Comparison of ENCODE assay signal across 8 cellular contexts in genomic region chr1:9428601-9429368, GRCh38.
DNase-seq lines count a peak whose midpoint lies in the region; ATAC-seq, FAIRE-seq and TF ChIP-seq lines count a peak whose summit lies in the region.

No MANE protein-coding gene starts in this region.

- TF ChIP-seq CTCF in chondrocyte (IDR thresholded peaks at IDR 0.05) (peak; percentile 65), keratinocyte (optimal IDR thresholded peaks at IDR 0.05 in 1 of 3, IDR thresholded peaks at IDR 0.05 in 1 of 3, conservative IDR thresholded peaks at IDR 0.05 in 1 of 3; ENCODE audit: extremely low read depth in 1 of 3, insufficient read depth in 2 of 3, low read length in 3 of 3) (peak; percentile 10 to 38 (median 23))

- H3K9me3 Mint-ChIP-seq in chondrocyte (ENCODE audit: low read depth): no peaks in the 10 kb centered on the region

- H3K36me3 ChIP-seq in keratinocyte (ENCODE audit: control insufficient read depth in 2 of 2, extremely low read depth in 1 of 2, insufficient read depth in 2 of 2, low read length in 2 of 2): no peaks in the 10 kb centered on the region

- H3K4me3 Mint-ChIP-seq in chondrocyte (ENCODE audit: unreplicated experiment): peak overlapping the region; percentile 91

- H4K20me1 ChIP-seq in keratinocyte (ENCODE audit: control insufficient read depth, extremely low read depth, insufficient read depth, low read length): no peaks in the 10 kb centered on the region

- TF ChIP-seq POLR2A in GM19099 (IDR thresholded peaks at IDR 0.05; ENCODE audit: extremely low read depth, insufficient read length, low read depth): peak; percentile 77

- H3K36me3 Mint-ChIP-seq in chondrocyte (ENCODE audit: low read depth): no peaks in the 10 kb centered on the region

- H3K27ac Mint-ChIP-seq in chondrocyte (ENCODE audit: unreplicated experiment): peak overlapping the region; percentile 98

- no peaks in the 10 kb centered on the region for H3K9me1 ChIP-seq in keratinocyte (ENCODE audit: control insufficient read depth, extremely low read depth, insufficient read depth, low read length)

- peak overlapping the region; percentile 91 for H3K27ac ChIP-seq in keratinocyte (ENCODE audit: control insufficient read depth, insufficient read depth, low read length)

- ATAC-seq in HG03432 (IDR thresholded peaks at IDR 0.05; ENCODE audit: unreplicated experiment): peak; percentile 77

- H3K27me3 Mint-ChIP-seq in chondrocyte (ENCODE audit: low read depth): no peaks in the 10 kb centered on the region

- dilution Hi-C loops in keratinocyte (cut with MboI; ENCODE audit: extremely low pct_ligation_motif_present, low sequenced_read_pairs): no loop called here

- peak overlapping the region; percentile 93 for H2AFZ ChIP-seq in keratinocyte (ENCODE audit: control insufficient read depth, low read length)

- H3K9me3 ChIP-seq in keratinocyte (ENCODE audit: control insufficient read depth, low read depth, low read length): no peaks in the 10 kb centered on the region

- peak overlapping the region; percentile 88 for H3K4me2 ChIP-seq in keratinocyte (ENCODE audit: control insufficient read depth, extremely low read depth, insufficient read depth, low read depth, low read length)

- H3K4me1 ChIP-seq in keratinocyte (ENCODE audit: control insufficient read depth, extremely low read depth, insufficient read depth, low read length): peaks cover 11% of the 10 kb centered on the region

- no peaks in the 10 kb centered on the region for H3K27me3 ChIP-seq in keratinocyte (ENCODE audit: control insufficient read depth, extremely low read depth, insufficient read depth, low read length)

- FAIRE-seq in keratinocyte (lab: Jason Lieb, UNC): peak; percentile 90

- peak overlapping the region; percentile 41 to 94 (median 73) for H3K4me3 ChIP-seq in keratinocyte (ENCODE audit: control insufficient read depth in 2 of 3, extremely low read depth in 1 of 3, insufficient read depth in 2 of 3, low read depth in 1 of 3, low read length in 3 of 3)

- H3K4me1 Mint-ChIP-seq in chondrocyte (ENCODE audit: low read depth): peaks cover 21% of the 10 kb centered on the region

- H3K9ac ChIP-seq in keratinocyte (ENCODE audit: control insufficient read depth, extremely low read depth, insufficient read depth, low read length): peak overlapping the region; percentile 88

- peak; percentile 91 to 94 for DNase-seq in AML-193 (lab: John Stamatoyannopoulos, UW)
- DNase-seq in NCI-H460 (ENCODE audit: extremely low read depth, low read depth): peak; percentile 95
- DNase-seq in activated CD4-positive, alpha-beta T cell treated with anti-CD3 and anti-CD28 coated beads for 1 hour: peak; percentile 100
- peak; percentile 99 for DNase-seq in chondrocyte (ENCODE audit: low spot score)
- DNase-seq in keratinocyte (ENCODE audit: low read depth, low spot score): peak; percentile 99
- DNase-seq in stimulated activated CD4-positive, alpha-beta T cell treated with anti-CD3 and anti-CD28 coated beads, Interleukin-12 subunit alpha, Interleukin-12 subunit beta, amount 100 ng/mL, for 48 hours (ENCODE audit: low read depth in 2 of 3, low spot score in 1 of 3): peak; percentile 99 to 100 (median 100)

- H3K79me2 ChIP-seq in keratinocyte (ENCODE audit: control insufficient read depth, insufficient read depth, low read length): no peaks in the 10 kb centered on the region

Comparison
In these comparisons a context has a peak if more than half of its experiments do, and no peak if none do; other contexts are left out.
1. Peak in every context shown above with its lines: DNase-seq, ATAC-seq, H3K4me3 ChIP-seq and H3K27ac ChIP-seq.